In genomic region chr5:32231929-32232328, GRCh38 we compare ENCODE assay signal across 9 cellular contexts. TPM values are rescaled to one million over a fixed set of nuclear protein-coding genes. Genes with fewer than 3 reads are reported as not detected.
A peak's percentile ranks its signal among the peaks of the same experiment; 100 is the strongest.
DNase-seq lines count a peak whose midpoint lies in the region; ATAC-seq and TF ChIP-seq lines count a peak whose summit lies in the region.
"Had no signal": no experiment of that assay in that cellular context is flagged by ENCODE, and none has a peak within 500 bp of the region (broad histone marks: within the 10 kb centered on the region; RNA-seq: fewer than 3 reads in every experiment).

No MANE protein-coding gene starts in this region.

- H3K27me3 ChIP-seq in H9 (ENCODE audit: insufficient read depth, low read length) (no peaks in the 10 kb centered on the region), heart left ventricle (no peaks in the 10 kb centered on the region)

- peaks cover 31 to 75% (median 58%) of the 10 kb centered on the region in 3 experiments for H3K36me3 Mint-ChIP-seq in H9 (ENCODE audit: insufficient read depth in 1 of 3, low read depth in 3 of 3)
- peaks cover 14% of the 10 kb centered on the region for H3K36me3 Mint-ChIP-seq in activated naive CD4-positive, alpha-beta T cell treated with anti-CD3 and anti-CD28 coated beads for 36 hours (ENCODE audit: low read depth)

- H3K27ac ChIP-seq in H9 (ENCODE audit: insufficient read length, low read depth, low read length) (no peak overlapping the region), heart left ventricle (peak overlapping the region in 7 of 12 donors; percentile 6 to 72 (median 25))

- H3K27ac Mint-ChIP-seq in H9 = peak overlapping the region; percentile 24 to 84 (median 64); a peak in 1 of 7 replicates
- H3K27ac Mint-ChIP-seq in stimulated activated naive CD8-positive, alpha-beta T cell treated with anti-CD3 and anti-CD28 coated beads, Interleukin-15, amount 100 ng/mL, for 72 hours = peak overlapping the region in 1 of 2 donors; percentile 27
- H3K27ac Mint-ChIP-seq in activated naive CD4-positive, alpha-beta T cell treated with anti-CD3 and anti-CD28 coated beads for 36 hours = no peak overlapping the region

- no peak overlapping the region for H3K4me2 ChIP-seq in H9 (ENCODE audit: insufficient read depth, insufficient read length, low read length)

- no peak overlapping the region for H3K23ac ChIP-seq in H9 (ENCODE audit: insufficient read length, low read depth, low read length)

- no peaks in the 10 kb centered on the region for H3K79me1 ChIP-seq in H9 (ENCODE audit: insufficient read depth, low read depth, low read length, poor library complexity, severe bottlenecking)

- no peak overlapping the region for H4K91ac ChIP-seq in H9 (ENCODE audit: insufficient read length, low read depth, low read length)

- WGBS in H9 (ENCODE audit: extremely low coverage, insufficient read length, low lambda C conversion rate) = no CpG with 5 or more reads among the region's 8 CpGs
- 47 to 58% (median 50%) methylated on average over 8 of the region's 8 CpGs for WGBS in heart left ventricle, 4 donors

- intact Hi-C loops in heart left ventricle (cut with DNase I) = loop anchor here (1.0 to 10.0 kb wide), 12 partner anchors 57 to 380 kb away; partner anchors contain the start of genes GOLPH3 (in 2 of the 10), MTMR12 (in 2 of the 10) and SUB1 (in 1 of the 10)
- intact Hi-C loops in activated naive CD4-positive, alpha-beta T cell treated with anti-CD3 and anti-CD28 coated beads for 36 hours (cut with micrococcal nuclease) = loop anchor here (1.0 to 5.0 kb wide), 6 partner anchors 21 to 381 kb away; partner anchors contain the start of gene MTMR12

- no peak overlapping the region for H2BK20ac ChIP-seq in H9 (ENCODE audit: low read depth, low read length, poor library complexity, severe bottlenecking)

- H3K4me3 ChIP-seq in NB4 (ENCODE audit: low read depth, low read length) (no peak overlapping the region), heart left ventricle (no peak overlapping the region)
- H3K4me3 ChIP-seq: skin epidermis had no signal

- H3K4ac ChIP-seq in H9 (ENCODE audit: low read depth, low read length) = no peak overlapping the region

- H2BK5ac ChIP-seq in H9 (ENCODE audit: insufficient read length, low read length) = no peak overlapping the region

- H2BK15ac ChIP-seq in H9 (ENCODE audit: low read depth, low read length) = no peak overlapping the region

- no peak overlapping the region for H3T11ph ChIP-seq in H9 (ENCODE audit: low read length)

- TF ChIP-seq CTCF in H9 (conservative IDR thresholded peaks at IDR 0.05) = no peak
- TF ChIP-seq CTCF in NB4 (IDR thresholded peaks at IDR 0.05; ENCODE audit: low read depth, low read length) = no peak
- no peak for TF ChIP-seq CTCF in heart left ventricle (IDR thresholded peaks at IDR 0.05)

- H3K18ac ChIP-seq in H9 (ENCODE audit: insufficient read length, low read depth, low read length) = no peak overlapping the region

- no peak overlapping the region for H2AK5ac ChIP-seq in H9 (ENCODE audit: insufficient read length, low read length)

- H3K9me3 Mint-ChIP-seq in H9 = no peaks in the 10 kb centered on the region
- no peaks in the 10 kb centered on the region for H3K9me3 Mint-ChIP-seq in stimulated activated naive CD8-positive, alpha-beta T cell treated with anti-CD3 and anti-CD28 coated beads, Interleukin-15, amount 100 ng/mL, for 72 hours
- H3K9me3 Mint-ChIP-seq in activated naive CD4-positive, alpha-beta T cell treated with anti-CD3 and anti-CD28 coated beads for 36 hours = no peaks in the 10 kb centered on the region
- H3K9me3 Mint-ChIP-seq: activated naive CD4-positive, alpha-beta T cell treated with anti-CD3 and anti-CD28 coated beads, Interleukin-2, amount 50 U/mL, for 24 hours had no signal

- no peak overlapping the region for H3K14ac ChIP-seq in H9 (ENCODE audit: insufficient read depth, low read length)

- H2BK12ac ChIP-seq in H9 (ENCODE audit: insufficient read length, low read depth, low read length) = no peak overlapping the region

- H2BK120ac ChIP-seq in H9 (ENCODE audit: low read depth, low read length, poor library complexity, severe bottlenecking) = no peak overlapping the region

- H3K4me1 ChIP-seq in H9 (ENCODE audit: insufficient read depth, low read length) = no peaks in the 10 kb centered on the region
- H3K4me1 ChIP-seq in heart left ventricle = peaks cover 0 to 38% (median 22%) of the 10 kb centered on the region in 12 donors

- no peaks in the 10 kb centered on the region for H3K23me2 ChIP-seq in H9 (ENCODE audit: insufficient read length, low read depth, low read length, poor library complexity, severe bottlenecking)

- H3K79me2 ChIP-seq in H9 (ENCODE audit: insufficient read depth, low read length) = no peaks in the 10 kb centered on the region

- peaks cover 6 to 16% of the 10 kb centered on the region in 2 experiments for H3K4me1 Mint-ChIP-seq in H9
- H3K4me1 Mint-ChIP-seq in stimulated activated naive CD8-positive, alpha-beta T cell treated with anti-CD3 and anti-CD28 coated beads, Interleukin-15, amount 100 ng/mL, for 72 hours = peaks cover 23% of the 10 kb centered on the region
- peaks cover 7% of the 10 kb centered on the region for H3K4me1 Mint-ChIP-seq in activated naive CD4-positive, alpha-beta T cell treated with anti-CD3 and anti-CD28 coated beads for 36 hours (ENCODE audit: low read depth)

- H2AFZ ChIP-seq in H9 (ENCODE audit: low read length) = no peak overlapping the region

- H3K9ac ChIP-seq in H9 (ENCODE audit: extremely low read depth, insufficient read length, low read length) = no peak overlapping the region

- no peak overlapping the region for H4K8ac ChIP-seq in H9 (replicated peaks; ENCODE audit: insufficient read length, low read depth, low read length)

- DNase-seq in H9 (no peak), NB4 (ENCODE audit: low read depth) (peak; percentile 89), heart left ventricle (peak in 1 of 5 donors; percentile 35), D341Med (ENCODE audit: low spot score) (no peak)
- DNase-seq in stimulated activated naive CD8-positive, alpha-beta T cell treated with anti-CD3 and anti-CD28 coated beads, Interleukin-15, amount 100 ng/mL, for 72 hours = no peak
- DNase-seq in activated naive CD4-positive, alpha-beta T cell treated with anti-CD3 and anti-CD28 coated beads for 36 hours = no peak

- H3K56ac ChIP-seq in H9 (ENCODE audit: insufficient read length, low read depth, low read length) = no peak overlapping the region

- CTCF ChIA-PET in activated naive CD4-positive, alpha-beta T cell treated with anti-CD3 and anti-CD28 coated beads for 36 hours (lab: Charles Lee) = interaction anchor here (0.5 to 8.4 kb wide), 37 partner anchors 10 to 380 kb away, joined by 3 to 148 read pairs (median 5); no protein-coding TSS in a partner anchor

- no peaks in the 10 kb centered on the region for H3K27me3 Mint-ChIP-seq in H9 (ENCODE audit: low read depth)
- H3K27me3 Mint-ChIP-seq in stimulated activated naive CD8-positive, alpha-beta T cell treated with anti-CD3 and anti-CD28 coated beads, Interleukin-15, amount 100 ng/mL, for 72 hours = no peaks in the 10 kb centered on the region
- H3K27me3 Mint-ChIP-seq in activated naive CD4-positive, alpha-beta T cell treated with anti-CD3 and anti-CD28 coated beads for 36 hours (ENCODE audit: low read depth) = no peaks in the 10 kb centered on the region
- H3K27me3 Mint-ChIP-seq: activated naive CD4-positive, alpha-beta T cell treated with anti-CD3 and anti-CD28 coated beads, Interleukin-2, amount 50 U/mL, for 24 hours had no signal

- H3K9me3 ChIP-seq in H9 (ENCODE audit: control insufficient read depth, low read depth, low read length) (no peaks in the 10 kb centered on the region), heart left ventricle (no peaks in the 10 kb centered on the region)

- no peak for TF ChIP-seq POLR2A in NB4 (IDR thresholded peaks at IDR 0.05; ENCODE audit: extremely low read depth, insufficient read length)
- no peak for TF ChIP-seq POLR2A in heart left ventricle (IDR thresholded peaks at IDR 0.05)

- H4K20me1 ChIP-seq in H9 (ENCODE audit: control insufficient read depth, insufficient read depth, insufficient read length) = no peaks in the 10 kb centered on the region

- no peak overlapping the region for H3K4me3 Mint-ChIP-seq in H9
- no peak overlapping the region for H3K4me3 Mint-ChIP-seq in stimulated activated naive CD8-positive, alpha-beta T cell treated with anti-CD3 and anti-CD28 coated beads, Interleukin-15, amount 100 ng/mL, for 72 hours
- H3K4me3 Mint-ChIP-seq in activated naive CD4-positive, alpha-beta T cell treated with anti-CD3 and anti-CD28 coated beads for 36 hours = no peak overlapping the region
- H3K4me3 Mint-ChIP-seq: activated naive CD4-positive, alpha-beta T cell treated with anti-CD3 and anti-CD28 coated beads, Interleukin-2, amount 50 U/mL, for 24 hours had no signal

- peaks cover 0 to 75% (median 49%) of the 10 kb centered on the region in 9 donors for H3K36me3 ChIP-seq in heart left ventricle

- ATAC-seq in heart left ventricle (peak; percentile 43 to 59 (median 51)), GM18909 (IDR thresholded peaks at IDR 0.05; ENCODE audit: poor library complexity, unreplicated experiment) (no peak)
- ATAC-seq in stimulated activated naive CD8-positive, alpha-beta T cell treated with anti-CD3 and anti-CD28 coated beads, Interleukin-15, amount 100 ng/mL, for 72 hours = peak; percentile 23

- no peak overlapping the region for H4K5ac ChIP-seq in H9 (ENCODE audit: insufficient read length, low read depth, low read length)

RNA-seq across cellular contexts. Expression of gene GOLPH3, which starts 57.8 kb away (rescaled TPM):
- total RNA-seq in H9 (2021) = 98.0 and 98.7 TPM in 2 replicates
- total RNA-seq in heart left ventricle = 10 to 100 TPM; 34.4 to 73.4 (median 50.1) TPM
- 10 to 100 TPM; 20.3 to 44.0 TPM for polyA plus RNA-seq in heart left ventricle
- 10 to 100 TPM; 38.2 to 41.5 TPM for total RNA-seq in activated naive CD4-positive, alpha-beta T cell treated with anti-CD3 and anti-CD28 coated beads for 36 hours
